31 cellular contexts compared by ENCODE assay signal in genomic region chr12:65761301-65761700, GRCh38.
"Had no signal": no experiment of that assay in that cellular context is flagged by ENCODE, and none has a peak within 500 bp of the region (broad histone marks: within the 10 kb centered on the region; RNA-seq: fewer than 3 reads in every experiment).

No MANE protein-coding gene starts in this region.

- H2AFZ ChIP-seq: hepatocyte had no signal

- H3K36me3 ChIP-seq: colonic mucosa, gastroesophageal sphincter, neutrophil, uterus had no signal

- H3K4me1 ChIP-seq: colonic mucosa, gastroesophageal sphincter, uterus had no signal

- H3K4me1 Mint-ChIP-seq: central memory CD8-positive, alpha-beta T cell; nephron; stimulated activated effector memory CD8-positive, alpha-beta T cell treated with anti-CD3 and anti-CD28 coated beads, Interleukin-12 subunit alpha, Interleukin-12 subunit beta, amount 100 ng/mL, for 72 hours had no signal

- H3K4me2 ChIP-seq: hepatocyte had no signal

- H3K9me3 ChIP-seq: colonic mucosa, gastroesophageal sphincter, neutrophil, uterus had no signal

- H3K36me3 Mint-ChIP-seq: activated naive CD8-positive, alpha-beta T cell; stimulated activated effector memory CD8-positive, alpha-beta T cell treated with anti-CD3 and anti-CD28 coated beads, Interleukin-12 subunit alpha, Interleukin-12 subunit beta, amount 100 ng/mL, for 72 hours; type B pancreatic cell had no signal

- H3K27ac Mint-ChIP-seq: activated naive CD8-positive, alpha-beta T cell; nephron; progenitor cell of endocrine pancreas; stimulated activated effector memory CD8-positive, alpha-beta T cell treated with anti-CD3 and anti-CD28 coated beads, Interleukin-12 subunit alpha, Interleukin-12 subunit beta, amount 100 ng/mL, for 72 hours; stimulated activated naive CD8-positive, alpha-beta T cell treated with anti-CD3 and anti-CD28 coated beads, Interleukin-15, amount 100 ng/mL, for 72 hours; T-helper 1 cell treated with Interleukin-12 subunit alpha and Interleukin-12 subunit beta and Interleukin-4 antibody, amounts not matched to agents 30 μg/mL and 1 μg/mL, for 36 hours; type B pancreatic cell had no signal

- H3K79me2 ChIP-seq: hepatocyte had no signal

- H3K4me3 ChIP-seq: colonic mucosa, gastroesophageal sphincter, hepatocyte, skin epidermis, uterus had no signal

- ATAC-seq: activated CD4-positive, CD25-positive, alpha-beta regulatory T cell treated with anti-CD3 and anti-CD28 coated beads, Interleukin-2, amount 50 U/mL, for 24 hours; gastroesophageal sphincter; left ventricle myocardium superior; sciatic nerve; stimulated activated effector memory CD8-positive, alpha-beta T cell treated with anti-CD3 and anti-CD28 coated beads, Interleukin-12 subunit alpha, Interleukin-12 subunit beta, amount 100 ng/mL, for 72 hours; stimulated activated naive CD8-positive, alpha-beta T cell treated with anti-CD3 and anti-CD28 coated beads, Interleukin-15, amount 100 ng/mL, for 72 hours had no signal

- H3K27me3 ChIP-seq: colonic mucosa, hepatocyte, uterus had no signal

- H3K9me3 Mint-ChIP-seq: central memory CD8-positive, alpha-beta T cell; nephron; stimulated activated naive CD8-positive, alpha-beta T cell treated with anti-CD3 and anti-CD28 coated beads, Interleukin-15, amount 100 ng/mL, for 72 hours; T-helper 1 cell treated with Interleukin-12 subunit alpha and Interleukin-12 subunit beta and Interleukin-4 antibody, amounts not matched to agents 30 μg/mL and 1 μg/mL, for 36 hours; type B pancreatic cell had no signal

- H3K27ac ChIP-seq: colonic mucosa, gastroesophageal sphincter, hepatocyte, neutrophil, skin epidermis, uterus, VCaP had no signal

- DNase-seq: activated CD4-positive, alpha-beta T cell treated with anti-CD3 and anti-CD28 coated beads for 48 hours; activated CD4-positive, alpha-beta T cell treated with anti-CD3 and anti-CD28 coated beads, Interleukin-2, amount 50 U/mL, for 48 hours; activated CD8-positive, alpha-beta memory T cell treated with anti-CD3 and anti-CD28 coated beads for 24 hours; activated effector memory CD4-positive, alpha-beta T cell treated with Interleukin-2 at 50 U/mL for 16 hours; activated naive CD4-positive, alpha-beta T cell treated with Interleukin-2 at 50 U/mL for 16 hours; anterior cingulate cortex; colonic mucosa; effector CD8-positive, alpha-beta T cell; erythroblast; islet precursor cell; left ventricle myocardium superior; retina; stimulated activated CD4-positive, alpha-beta T cell treated with anti-CD3 and anti-CD28 coated beads, Interleukin-4, amount 100 ng/mL, for 24 hours; stimulated activated naive CD8-positive, alpha-beta T cell treated with anti-CD3 and anti-CD28 coated beads, Interleukin-15, amount 100 ng/mL, for 72 hours; substantia nigra; T-helper 9 cell; uterus had no signal

- H3K4me3 Mint-ChIP-seq: activated naive CD8-positive, alpha-beta T cell; central memory CD8-positive, alpha-beta T cell; nephron; stimulated activated effector memory CD8-positive, alpha-beta T cell treated with anti-CD3 and anti-CD28 coated beads, Interleukin-12 subunit alpha, Interleukin-12 subunit beta, amount 100 ng/mL, for 72 hours; stimulated activated naive CD8-positive, alpha-beta T cell treated with anti-CD3 and anti-CD28 coated beads, Interleukin-15, amount 100 ng/mL, for 72 hours; T-helper 1 cell treated with Interleukin-12 subunit alpha and Interleukin-12 subunit beta and Interleukin-4 antibody, amounts not matched to agents 30 μg/mL and 1 μg/mL, for 36 hours; type B pancreatic cell had no signal
